8 cellular contexts compared by ENCODE assay signal in the genomic region with DNA sequence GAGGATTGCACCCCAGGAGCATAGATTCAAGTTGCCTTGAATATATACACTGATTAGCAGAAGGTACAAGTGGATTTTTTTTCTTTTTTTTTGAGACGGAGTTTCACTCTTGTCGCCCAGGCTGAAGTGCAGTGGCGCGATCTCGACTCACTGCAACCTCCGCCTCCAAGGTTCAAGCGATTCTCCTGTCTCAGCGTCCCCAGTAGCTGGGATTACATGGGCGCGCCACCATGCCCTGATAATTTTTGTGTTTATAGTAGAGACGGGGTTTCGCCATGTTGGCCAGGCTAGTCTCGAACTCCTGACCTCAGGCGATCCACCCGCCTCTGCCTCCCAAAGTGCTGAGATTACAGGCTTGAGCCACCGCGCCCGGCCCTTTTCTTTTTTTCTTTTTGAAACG. TPM values are rescaled to one million over a fixed set of nuclear protein-coding genes. Genes with fewer than 3 reads are reported as not detected.
DNase-seq lines count a peak whose midpoint lies in the region; ATAC-seq, FAIRE-seq and TF ChIP-seq lines count a peak whose summit lies in the region.
"Not testable (repeated sequence)": the region's sequence is repeated elsewhere in the genome, so short reads cannot be mapped to it uniquely, and the experiment has no call there.

No MANE protein-coding gene starts in this region.

- not testable (repeated sequence) for TF ChIP-seq CTCF in Calu3 (IDR thresholded peaks at IDR 0.05; ENCODE audit: unreplicated experiment); MM.1S (IDR thresholded peaks at IDR 0.05; ENCODE audit: low read length); activated CD8-positive, alpha-beta T cell treated with anti-CD3 and anti-CD28 coated beads for 36 hours (IDR thresholded peaks at IDR 0.05); bronchial epithelial cell (IDR thresholded peaks at IDR 0.05; ENCODE audit: insufficient read depth, low read length, severe bottlenecking); foreskin fibroblast (IDR thresholded peaks at IDR 0.05; ENCODE audit: low read depth, low read length); upper lobe of left lung (IDR thresholded peaks at IDR 0.05)

- not testable (repeated sequence) for H3F3A ChIP-seq in MM.1S (ENCODE audit: insufficient read depth, low read length)

- FAIRE-seq in bronchial epithelial cell (lab: Jason Lieb, UNC) = not testable (repeated sequence)

- H3K4me3 Mint-ChIP-seq in Calu3 (ENCODE audit: low read depth, unreplicated experiment) = peak overlapping the region; percentile 81
- H3K4me3 Mint-ChIP-seq in activated CD8-positive, alpha-beta T cell treated with anti-CD3 and anti-CD28 coated beads for 36 hours = peak overlapping the region; percentile 98

- peak overlapping the region; percentile 96 for H2AFZ ChIP-seq in MM.1S (ENCODE audit: low read length)

- H3K9me3 ChIP-seq in MM.1S (replicated peaks; ENCODE audit: insufficient read depth, low read length); upper lobe of left lung: not testable (repeated sequence)

- no CpG with 5 or more reads among the region's 19 CpGs for WGBS in mesendoderm (ENCODE audit: extremely low coverage, insufficient coverage, low lambda C conversion rate)
- WGBS in upper lobe of left lung, 2 donors = 82 to 86% methylated on average over 19 of the region's 19 CpGs

- not testable (repeated sequence) for H3K4ac ChIP-seq in mesendoderm (ENCODE audit: low read depth, low read length)

- peaks cover 25% of the 10 kb centered on the region for H3K36me3 Mint-ChIP-seq in Calu3 (ENCODE audit: insufficient read depth, unreplicated experiment)
- H3K36me3 Mint-ChIP-seq in activated CD8-positive, alpha-beta T cell treated with anti-CD3 and anti-CD28 coated beads for 36 hours (ENCODE audit: low read depth) = not testable (repeated sequence)

- H3K27me3 ChIP-seq in MM.1S (replicated peaks; ENCODE audit: insufficient read depth, low read length); bronchial epithelial cell (ENCODE audit: control insufficient read depth, insufficient read depth, low read length); mesendoderm (ENCODE audit: insufficient read depth, low read length, poor library complexity); rectal smooth muscle tissue (ENCODE audit: control insufficient read depth, insufficient read depth, low read length); upper lobe of left lung: not testable (repeated sequence)

- not testable (repeated sequence) for H3K9me2 ChIP-seq in MM.1S (replicated peaks; ENCODE audit: insufficient read depth, low read length)

- H4K20me1 ChIP-seq in MM.1S (ENCODE audit: insufficient read depth, low read length) = not testable (repeated sequence)

- peak overlapping the region; percentile 67 for H4K8ac ChIP-seq in mesendoderm (ENCODE audit: low read depth, low read length)

- not testable (repeated sequence) for H3K9me3 Mint-ChIP-seq in Calu3 (ENCODE audit: low read depth, unreplicated experiment); activated CD8-positive, alpha-beta T cell treated with anti-CD3 and anti-CD28 coated beads for 36 hours

- not testable (repeated sequence) for H3K27me3 Mint-ChIP-seq in Calu3 (ENCODE audit: unreplicated experiment); activated CD8-positive, alpha-beta T cell treated with anti-CD3 and anti-CD28 coated beads for 36 hours

- ATAC-seq in activated CD8-positive, alpha-beta T cell treated with anti-CD3 and anti-CD28 coated beads for 36 hours; upper lobe of left lung (ENCODE audit: low FRiP score in 2 of 2): not testable (repeated sequence)

- BruUV-seq in Calu3 (replicated peaks; lab: Mats Ljungman, UMichigan) = not testable (repeated sequence)

- intact Hi-C loops in Calu3 (cut with micrococcal nuclease; ENCODE audit: unreplicated experiment) = not testable (repeated sequence)
- intact Hi-C loops in activated CD8-positive, alpha-beta T cell treated with anti-CD3 and anti-CD28 coated beads for 36 hours (cut with micrococcal nuclease) = loop anchor here (10.0 kb wide), 1 partner anchor 213 kb away; the partner anchor contains the start of gene RFT1

- H2AK5ac ChIP-seq in mesendoderm (ENCODE audit: low read length) = not testable (repeated sequence)

- H2BK120ac ChIP-seq in mesendoderm (ENCODE audit: low read depth, low read length) = not testable (repeated sequence)

- H3K9ac ChIP-seq in MM.1S (ENCODE audit: low read length) (peak overlapping the region; percentile 88; the same call in 1 of the 2 replicates), mesendoderm (ENCODE audit: low read length) (peak overlapping the region; percentile 76), rectal smooth muscle tissue (ENCODE audit: low read length) (peak overlapping the region; percentile 83)

- not testable (repeated sequence) for DNase-seq in Calu3; MM.1S; activated CD8-positive, alpha-beta T cell treated with anti-CD3 and anti-CD28 coated beads for 36 hours; bronchial epithelial cell (ENCODE audit: low read depth); foreskin fibroblast; mesendoderm; upper lobe of left lung

- peak overlapping the region; percentile 93 for H3K56ac ChIP-seq in mesendoderm (ENCODE audit: low read length)

- H3K23ac ChIP-seq in mesendoderm (ENCODE audit: low read length) = not testable (repeated sequence)

- H3K4me3 ChIP-seq in MM.1S (ENCODE audit: low read length) (peak overlapping the region; percentile 92), bronchial epithelial cell (ENCODE audit: low read depth, low read length) (peak overlapping the region; percentile 95), foreskin fibroblast (ENCODE audit: low read depth in 1 of 2, low read length in 2 of 2) (peak overlapping the region; percentile 64 to 97), mesendoderm (ENCODE audit: low read length) (peak overlapping the region; percentile 58), rectal smooth muscle tissue (ENCODE audit: low read length) (peak overlapping the region; percentile 99), upper lobe of left lung (peak overlapping the region; percentile 63 to 96 (median 68))

- H2BK15ac ChIP-seq in mesendoderm (replicated peaks; ENCODE audit: low read depth) = not testable (repeated sequence)

- CTCF ChIA-PET in Calu3 (lab: Charles Lee) = interaction anchor here (0.7 to 1.2 kb wide), 6 partner anchors 9 to 127 kb away, joined by 3 to 5 read pairs (median 3); no protein-coding TSS in a partner anchor
- CTCF ChIA-PET in activated CD8-positive, alpha-beta T cell treated with anti-CD3 and anti-CD28 coated beads for 36 hours (lab: Charles Lee) = interaction anchor here (1.2 kb wide), 1 partner anchor 128 kb away, joined by 3 read pairs; no protein-coding TSS in a partner anchor

- not testable (repeated sequence) for TF ChIP-seq EP300 in upper lobe of left lung (IDR thresholded peaks at IDR 0.05)

- H3K4me1 Mint-ChIP-seq in Calu3 (ENCODE audit: low read depth, unreplicated experiment) = not testable (repeated sequence)
- peaks cover 23% of the 10 kb centered on the region for H3K4me1 Mint-ChIP-seq in activated CD8-positive, alpha-beta T cell treated with anti-CD3 and anti-CD28 coated beads for 36 hours (ENCODE audit: low read depth)

- peak overlapping the region; percentile 74 for H3K27ac Mint-ChIP-seq in Calu3 (ENCODE audit: unreplicated experiment)
- peak overlapping the region; percentile 97 for H3K27ac Mint-ChIP-seq in activated CD8-positive, alpha-beta T cell treated with anti-CD3 and anti-CD28 coated beads for 36 hours

- H3K36me3 ChIP-seq in MM.1S (replicated peaks; ENCODE audit: insufficient read depth, low read length); bronchial epithelial cell (ENCODE audit: control insufficient read depth, insufficient read depth, low read length); mesendoderm (ENCODE audit: control insufficient read depth, insufficient read depth, low read length); rectal smooth muscle tissue (ENCODE audit: control insufficient read depth, insufficient read depth, low read length): not testable (repeated sequence)
- peaks cover 0 to 12% (median 2%) of the 10 kb centered on the region in 4 donors for H3K36me3 ChIP-seq in upper lobe of left lung

- not testable (repeated sequence) for H3K4me1 ChIP-seq in MM.1S (ENCODE audit: low read length); mesendoderm (ENCODE audit: control insufficient read depth, low read depth, low read length); rectal smooth muscle tissue (ENCODE audit: control insufficient read depth, insufficient read depth, low read length)
- peaks cover 16 to 25% (median 20%) of the 10 kb centered on the region in 4 donors for H3K4me1 ChIP-seq in upper lobe of left lung

- POLR2A ChIA-PET in activated CD8-positive, alpha-beta T cell treated with anti-CD3 and anti-CD28 coated beads for 36 hours (lab: Charles Lee) = interaction anchor here (0.9 to 2.3 kb wide), 12 partner anchors 8 to 544 kb away, joined by 3 to 8 read pairs (median 4); partner anchors contain the start of gene SELENOK

- not testable (repeated sequence) for H2BK5ac ChIP-seq in mesendoderm (ENCODE audit: low read length)

- H4K5ac ChIP-seq in mesendoderm (ENCODE audit: low read length) = peak overlapping the region; percentile 86

- H3K18ac ChIP-seq in mesendoderm (ENCODE audit: low read length) = peak overlapping the region; percentile 95

- not testable (repeated sequence) for H3K79me1 ChIP-seq in mesendoderm (ENCODE audit: low read length)

- H3K79me2 ChIP-seq in MM.1S (ENCODE audit: low read length) = peaks cover 40% of the 10 kb centered on the region
- H3K79me2 ChIP-seq in mesendoderm (ENCODE audit: control insufficient read depth, insufficient read depth, low read length) = not testable (repeated sequence)

- H3K4me2 ChIP-seq in MM.1S (ENCODE audit: low read depth, low read length) (peak overlapping the region; percentile 87), mesendoderm (ENCODE audit: low read length) (peak overlapping the region; percentile 64)

- TF ChIP-seq POLR2A in upper lobe of left lung (IDR thresholded peaks at IDR 0.05) = not testable (repeated sequence)

- peak overlapping the region; percentile 56; the same call in 1 of the 2 replicates for H3K27ac ChIP-seq in MM.1S (ENCODE audit: low read length)
- H3K27ac ChIP-seq in mesendoderm (ENCODE audit: low read depth, low read length) = peak overlapping the region; percentile 91
- peak overlapping the region; percentile 97 for H3K27ac ChIP-seq in rectal smooth muscle tissue (ENCODE audit: low read depth, low read length)
- peak overlapping the region; percentile 90 to 98 (median 94) for H3K27ac ChIP-seq in upper lobe of left lung

RNA-seq across cellular contexts. Expression of gene DCP1A, which starts 0.8 kb away (rescaled TPM):
- total RNA-seq in Calu3 (2022) (27.4 and 27.8 TPM in 2 replicates), bronchial epithelial cell (5.0 and 7.8 TPM in 2 replicates), upper lobe of left lung (10 to 100 TPM; 12.2 to 21.1 (median 18.7) TPM)
- total RNA-seq in activated CD8-positive, alpha-beta T cell treated with anti-CD3 and anti-CD28 coated beads for 36 hours = 10 to 100 TPM; 29.9 to 32.0 TPM
- 30.9 TPM for polyA plus RNA-seq in mesendoderm (2013, experiment 1 of 2)
- 26.0 TPM for polyA plus RNA-seq in mesendoderm (2013, experiment 2 of 2)
